Comparison of ENCODE assay signal across 8 cellular contexts in genomic region chr17:59707182-59707970, GRCh38. TPM values are rescaled to one million over a fixed set of nuclear protein-coding genes. Genes with fewer than 3 reads are reported as not detected.
DNase-seq lines count a peak whose midpoint lies in the region; ATAC-seq lines count a peak whose summit lies in the region.

TSS of gene PTRH2 (minus strand) at chr17:59707430. CDS start at chr17:59697978, 9,452 bp downstream.
TSS of gene VMP1 (plus strand) at chr17:59707654. CDS start at chr17:59731447, 23,793 bp downstream.

- H3K9ac ChIP-seq in BLaER1 treated with 17β-estradiol and CSF1 and Interleukin-3, amounts not matched to agents 10 nM and 100 nM = peak within 1 kb of the TSS; percentile 89 to 99 (median 94)

- ATAC-seq in GM19351 (IDR thresholded peaks at IDR 0.05; ENCODE audit: unreplicated experiment) (peak; percentile 95), HG03521 (IDR thresholded peaks at IDR 0.05; ENCODE audit: unreplicated experiment) (peak; percentile 97), left lobe of liver (peak; percentile 96)

- H3K36me3 ChIP-seq in BLaER1 treated with 17β-estradiol and CSF1 and Interleukin-3, amounts not matched to agents 10 nM and 100 nM = peaks cover 15 to 34% (median 31%) of the 10 kb centered on the region in 11 experiments; a peak in 20 of 22 replicates

- H3K4me3 ChIP-seq in BLaER1 treated with 17β-estradiol and CSF1 and Interleukin-3, amounts not matched to agents 10 nM and 100 nM = peak within 1 kb of the TSS; percentile 74 to 92 (median 86)

- no peaks in the 10 kb centered on the region for H3K27me3 ChIP-seq in BLaER1 treated with 17β-estradiol and CSF1 and Interleukin-3, amounts not matched to agents 10 nM and 100 nM

- H3K4me1 ChIP-seq in BLaER1 treated with 17β-estradiol and CSF1 and Interleukin-3, amounts not matched to agents 10 nM and 100 nM = peaks cover 34 to 80% (median 45%) of the 10 kb centered on the region in 10 experiments

- peak within 1 kb of the TSS; percentile 79 to 98 (median 94) for H3K4me2 ChIP-seq in BLaER1 treated with 17β-estradiol and CSF1 and Interleukin-3, amounts not matched to agents 10 nM and 100 nM

- peak within 1 kb of the TSS; percentile 89 to 99 (median 93) for H3K27ac ChIP-seq in BLaER1 treated with 17β-estradiol and CSF1 and Interleukin-3, amounts not matched to agents 10 nM and 100 nM

- no peaks in the 10 kb centered on the region for H3K9me3 ChIP-seq in BLaER1 treated with 17β-estradiol and CSF1 and Interleukin-3, amounts not matched to agents 10 nM and 100 nM (replicated peaks in 1 of 11)

- DNase-seq in NCI-H748 (lab: John Stamatoyannopoulos, UW; ENCODE audit: unreplicated experiment) (peak; percentile 100), dedifferentiated amniotic fluid mesenchymal stem cell (ENCODE audit: extremely low spot score) (peak; percentile 100), left lobe of liver (ENCODE audit: low spot score) (peak; percentile 98)
- DNase-seq in activated CD4-positive, alpha-beta T cell treated with anti-CD3 and anti-CD28 coated beads, Interleukin-2, amount 50 U/mL, for 1 hour = peak; percentile 83
- DNase-seq in stimulated activated CD4-positive, alpha-beta T cell treated with anti-CD3 and anti-CD28 coated beads, Interleukin-2, amount 100 ng/mL, for 4 hours (ENCODE audit: low read depth) = peak; percentile 85

- peaks cover 27 to 81% (median 54%) of the 10 kb centered on the region in 11 experiments; a peak in 21 of 22 replicates for H4K20me1 ChIP-seq in BLaER1 treated with 17β-estradiol and CSF1 and Interleukin-3, amounts not matched to agents 10 nM and 100 nM

RNA-seq across cellular contexts. Expression of gene PTRH2, which starts in this region (rescaled TPM):
- 10.3 TPM for total RNA-seq in left lobe of liver

RNA-seq across cellular contexts. Expression of gene VMP1, which starts in this region (rescaled TPM):
- total RNA-seq in left lobe of liver = 65.0 TPM

Comparison
In these comparisons a context has a peak if more than half of its experiments do, and no peak if none do; other contexts are left out.
1. Peak in every context shown above with its lines: DNase-seq, ATAC-seq, H3K4me3 ChIP-seq and H3K27ac ChIP-seq.